10 cellular contexts compared by ENCODE assay signal in the genomic region with DNA sequence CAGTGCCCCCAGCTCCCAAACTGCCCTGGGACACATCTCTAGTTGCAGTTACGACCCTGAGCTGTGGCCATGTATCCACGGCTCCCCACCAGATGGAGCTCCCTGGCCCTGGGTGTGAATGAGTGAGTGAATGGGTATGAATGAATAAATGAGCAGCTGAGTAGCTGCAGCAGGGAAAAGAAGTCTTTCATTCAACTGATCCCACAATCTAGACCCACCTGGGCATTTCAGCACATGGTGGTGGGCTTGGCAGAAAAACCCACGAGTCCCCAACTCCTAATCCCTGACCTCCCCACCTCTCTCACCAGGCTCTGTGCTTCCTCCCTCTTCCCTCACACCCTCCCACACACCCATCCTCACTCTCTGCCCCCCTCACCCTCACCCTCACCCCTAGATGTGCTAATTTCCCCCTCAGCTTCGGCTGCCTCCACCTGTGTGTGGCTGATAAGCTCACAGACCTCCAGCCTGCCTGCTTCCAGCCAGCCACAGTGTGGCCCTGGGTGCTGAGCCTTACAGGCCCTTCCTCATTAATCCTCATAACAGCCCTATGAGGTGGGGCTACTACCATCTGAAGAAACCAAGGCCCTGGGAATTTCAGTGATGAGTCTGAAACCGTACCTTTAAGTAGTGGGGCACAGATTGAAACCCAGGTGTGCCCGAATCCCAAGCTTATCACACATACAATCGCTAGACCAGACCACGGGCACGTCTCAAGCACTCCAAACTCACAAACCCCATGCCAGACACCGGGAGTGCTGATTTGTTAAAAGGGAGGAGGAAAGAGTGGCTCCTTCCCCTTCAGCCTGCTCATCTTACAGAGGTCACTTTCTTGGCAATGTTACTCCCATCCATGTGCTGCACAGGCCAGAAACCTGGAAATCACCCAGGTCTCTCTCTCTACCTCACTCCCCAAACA. TPM values are rescaled to one million over a fixed set of nuclear protein-coding genes. Genes with fewer than 3 reads are reported as not detected.
A peak's percentile ranks its signal among the peaks of the same experiment; 100 is the strongest.
DNase-seq lines count a peak whose midpoint lies in the region; ATAC-seq and TF ChIP-seq lines count a peak whose summit lies in the region.
"Had no signal": no experiment of that assay in that cellular context is flagged by ENCODE, and none has a peak within 500 bp of the region (broad histone marks: within the 10 kb centered on the region; RNA-seq: fewer than 3 reads in every experiment).

No MANE protein-coding gene starts in this region.

- no peak for TF ChIP-seq POLR2A in NB4 (IDR thresholded peaks at IDR 0.05; ENCODE audit: extremely low read depth, insufficient read length)

- peak; percentile 33 for DNase-seq in GF-D8 (lab: John Stamatoyannopoulos, UW)
- DNase-seq in NB4 (ENCODE audit: low read depth) = peak; percentile 52
- no peak for DNase-seq in endothelial cell (ENCODE audit: low spot score)
- no peak for DNase-seq in amygdala (lab: John Stamatoyannopoulos, UW)
- no peak for DNase-seq in dorsolateral prefrontal cortex
- DNase-seq in left lung = no peak
- DNase-seq: T-helper 9 cell had no signal

- H3K4me2 ChIP-seq in parathyroid adenoma (ENCODE audit: low read length) = peak overlapping the region; percentile 53

- H3K9me3 ChIP-seq in parathyroid adenoma (ENCODE audit: control insufficient read depth, low read length) (no peaks in the 10 kb centered on the region), left lung (no peaks in the 10 kb centered on the region)

- H3K27ac ChIP-seq in parathyroid adenoma (peak overlapping the region; percentile 62), dorsolateral prefrontal cortex (peak overlapping the region in 7 of 59 donors; percentile 14 to 61 (median 23)), left lung (no peak overlapping the region)

- H3K27me3 ChIP-seq in parathyroid adenoma (ENCODE audit: control insufficient read depth, insufficient read depth, low read length) = no peaks in the 10 kb centered on the region
- no peaks in the 10 kb centered on the region for H3K27me3 ChIP-seq in dorsolateral prefrontal cortex
- no peaks in the 10 kb centered on the region for H3K27me3 ChIP-seq in left lung

- H2AFZ ChIP-seq in parathyroid adenoma = peak overlapping the region; percentile 82

- TF ChIP-seq CTCF in NB4 (IDR thresholded peaks at IDR 0.05; ENCODE audit: low read depth, low read length) (peak; percentile 42), endothelial cell (IDR thresholded peaks at IDR 0.05; ENCODE audit: unreplicated experiment) (no peak), parathyroid adenoma (IDR thresholded peaks at IDR 0.05) (no peak), dorsolateral prefrontal cortex (IDR thresholded peaks at IDR 0.05 in 54 of 56, conservative IDR thresholded peaks at IDR 0.05 in 2 of 56; ENCODE audit: low read depth in 1 of 56, partially characterized antibody in 56 of 56) (no peak), left lung (IDR thresholded peaks at IDR 0.05) (no peak)

- H3K36me3 ChIP-seq in parathyroid adenoma (ENCODE audit: control insufficient read depth, insufficient read depth, low read length) = no peaks in the 10 kb centered on the region
- H3K36me3 ChIP-seq in left lung = peaks cover 0 to 6% of the 10 kb centered on the region in 2 donors

- peaks cover 5% of the 10 kb centered on the region for H3K79me2 ChIP-seq in parathyroid adenoma

- intact Hi-C loops in dorsolateral prefrontal cortex (cut with DNase I) (loop anchor here in 1 of 2 donors (5.0 kb wide), 1 partner anchor 68 kb away; the partner anchor contains the start of gene CCDC136), left lung (cut with DNase I) (no loop called here)

- H3K4me1 Mint-ChIP-seq in endothelial cell (ENCODE audit: unreplicated experiment) = peaks cover 8% of the 10 kb centered on the region

- peak overlapping the region; percentile 4 for H3K4me3 Mint-ChIP-seq in endothelial cell (ENCODE audit: unreplicated experiment)

- no peak overlapping the region for H3K9ac ChIP-seq in parathyroid adenoma

- H3K4me1 ChIP-seq in parathyroid adenoma (peaks cover 28% of the 10 kb centered on the region), left lung (peaks cover 16% of the 10 kb centered on the region in 2 donors)

- H3K36me3 Mint-ChIP-seq in endothelial cell (ENCODE audit: low read depth, unreplicated experiment) = peaks cover 10% of the 10 kb centered on the region

- H3K4me3 ChIP-seq in NB4 (ENCODE audit: low read depth, low read length) = no peak overlapping the region
- H3K4me3 ChIP-seq in parathyroid adenoma (ENCODE audit: low read depth, low read length) = no peak overlapping the region
- H3K4me3 ChIP-seq in dorsolateral prefrontal cortex = no peak overlapping the region
- no peak overlapping the region for H3K4me3 ChIP-seq in left lung
- H3K4me3 ChIP-seq: skin epidermis had no signal

- ATAC-seq in left lung (no peak), HG03159 (IDR thresholded peaks at IDR 0.05; ENCODE audit: unreplicated experiment) (no peak)

- H3K27ac Mint-ChIP-seq in endothelial cell (ENCODE audit: unreplicated experiment) = no peak overlapping the region

- H3K27me3 Mint-ChIP-seq in endothelial cell (ENCODE audit: unreplicated experiment) = peaks cover 17% of the 10 kb centered on the region

- no peaks in the 10 kb centered on the region for H3K9me3 Mint-ChIP-seq in endothelial cell (ENCODE audit: unreplicated experiment)

RNA-seq across cellular contexts. Expression of gene ATP6V1F, which starts 2.2 kb away (rescaled TPM):
- total RNA-seq in endothelial cell (ENCODE audit: unreplicated experiment) (132 TPM), dorsolateral prefrontal cortex (100 to 1,000 TPM; 118 to 295 (median 219) TPM), left lung (100 to 1,000 TPM; 192 to 200 TPM)

RNA-seq across cellular contexts. Expression of gene FLNC, which starts 30.2 kb away (rescaled TPM):
- 7.7 TPM for total RNA-seq in endothelial cell (ENCODE audit: unreplicated experiment)
- 10 to 100 TPM in 70 of 120 experiments, 1 to 10 TPM in 50; 4.1 to 35.8 (median 10.9) TPM for total RNA-seq in dorsolateral prefrontal cortex
- 10 to 100 TPM; 14.3 to 23.7 TPM for total RNA-seq in left lung

RNA-seq across cellular contexts. Expression of gene KCP, which starts 50.1 kb away (rescaled TPM):
- total RNA-seq in endothelial cell (ENCODE audit: unreplicated experiment) (4.3 TPM), dorsolateral prefrontal cortex (1 to 10 TPM in 8 of 120 experiments, under 1 TPM in 105, not detected in 7; 0.15 to 1.5 (median 0.64) TPM), left lung (1 to 10 TPM; 1.5 to 1.7 TPM)

Comparison
In these comparisons a context has a peak if more than half of its experiments do, and no peak if none do; other contexts are left out.
1. DNase-seq: peak in GF-D8 (single experiment) and NB4 (single experiment); none in endothelial cell (single experiment), amygdala (0 of 56), dorsolateral prefrontal cortex (0 of 10) and left lung (0 of 2).